ENCODE assay signal across 2 cellular contexts in the genomic region with DNA sequence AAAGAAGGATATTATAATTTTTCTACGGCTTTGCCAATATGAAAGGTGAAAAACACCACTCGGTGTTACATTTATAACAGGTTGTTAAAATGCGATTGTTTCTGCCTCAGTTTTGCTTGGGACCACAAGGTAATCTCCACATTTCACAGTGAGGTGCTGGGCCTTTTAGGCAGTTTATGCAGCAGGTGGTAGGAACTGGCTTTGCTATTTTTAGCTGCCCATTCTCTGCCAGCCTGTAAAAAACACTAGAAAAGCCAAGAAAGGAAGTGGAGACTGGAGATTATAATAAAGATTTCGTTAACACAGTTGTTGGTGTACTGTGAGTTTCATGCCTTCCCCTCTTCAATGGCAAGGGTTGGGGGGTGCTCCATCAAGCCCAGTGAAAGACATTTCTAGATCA.
TF ChIP-seq lines count a peak whose summit lies in the region.

No MANE protein-coding gene starts in this region.

TF ChIP-seq in GM23338, 12 proteins besides CTCF, POLR2A, EP300 and RAD21 (continues in another document):
- TF ChIP-seq, protein P1, sequence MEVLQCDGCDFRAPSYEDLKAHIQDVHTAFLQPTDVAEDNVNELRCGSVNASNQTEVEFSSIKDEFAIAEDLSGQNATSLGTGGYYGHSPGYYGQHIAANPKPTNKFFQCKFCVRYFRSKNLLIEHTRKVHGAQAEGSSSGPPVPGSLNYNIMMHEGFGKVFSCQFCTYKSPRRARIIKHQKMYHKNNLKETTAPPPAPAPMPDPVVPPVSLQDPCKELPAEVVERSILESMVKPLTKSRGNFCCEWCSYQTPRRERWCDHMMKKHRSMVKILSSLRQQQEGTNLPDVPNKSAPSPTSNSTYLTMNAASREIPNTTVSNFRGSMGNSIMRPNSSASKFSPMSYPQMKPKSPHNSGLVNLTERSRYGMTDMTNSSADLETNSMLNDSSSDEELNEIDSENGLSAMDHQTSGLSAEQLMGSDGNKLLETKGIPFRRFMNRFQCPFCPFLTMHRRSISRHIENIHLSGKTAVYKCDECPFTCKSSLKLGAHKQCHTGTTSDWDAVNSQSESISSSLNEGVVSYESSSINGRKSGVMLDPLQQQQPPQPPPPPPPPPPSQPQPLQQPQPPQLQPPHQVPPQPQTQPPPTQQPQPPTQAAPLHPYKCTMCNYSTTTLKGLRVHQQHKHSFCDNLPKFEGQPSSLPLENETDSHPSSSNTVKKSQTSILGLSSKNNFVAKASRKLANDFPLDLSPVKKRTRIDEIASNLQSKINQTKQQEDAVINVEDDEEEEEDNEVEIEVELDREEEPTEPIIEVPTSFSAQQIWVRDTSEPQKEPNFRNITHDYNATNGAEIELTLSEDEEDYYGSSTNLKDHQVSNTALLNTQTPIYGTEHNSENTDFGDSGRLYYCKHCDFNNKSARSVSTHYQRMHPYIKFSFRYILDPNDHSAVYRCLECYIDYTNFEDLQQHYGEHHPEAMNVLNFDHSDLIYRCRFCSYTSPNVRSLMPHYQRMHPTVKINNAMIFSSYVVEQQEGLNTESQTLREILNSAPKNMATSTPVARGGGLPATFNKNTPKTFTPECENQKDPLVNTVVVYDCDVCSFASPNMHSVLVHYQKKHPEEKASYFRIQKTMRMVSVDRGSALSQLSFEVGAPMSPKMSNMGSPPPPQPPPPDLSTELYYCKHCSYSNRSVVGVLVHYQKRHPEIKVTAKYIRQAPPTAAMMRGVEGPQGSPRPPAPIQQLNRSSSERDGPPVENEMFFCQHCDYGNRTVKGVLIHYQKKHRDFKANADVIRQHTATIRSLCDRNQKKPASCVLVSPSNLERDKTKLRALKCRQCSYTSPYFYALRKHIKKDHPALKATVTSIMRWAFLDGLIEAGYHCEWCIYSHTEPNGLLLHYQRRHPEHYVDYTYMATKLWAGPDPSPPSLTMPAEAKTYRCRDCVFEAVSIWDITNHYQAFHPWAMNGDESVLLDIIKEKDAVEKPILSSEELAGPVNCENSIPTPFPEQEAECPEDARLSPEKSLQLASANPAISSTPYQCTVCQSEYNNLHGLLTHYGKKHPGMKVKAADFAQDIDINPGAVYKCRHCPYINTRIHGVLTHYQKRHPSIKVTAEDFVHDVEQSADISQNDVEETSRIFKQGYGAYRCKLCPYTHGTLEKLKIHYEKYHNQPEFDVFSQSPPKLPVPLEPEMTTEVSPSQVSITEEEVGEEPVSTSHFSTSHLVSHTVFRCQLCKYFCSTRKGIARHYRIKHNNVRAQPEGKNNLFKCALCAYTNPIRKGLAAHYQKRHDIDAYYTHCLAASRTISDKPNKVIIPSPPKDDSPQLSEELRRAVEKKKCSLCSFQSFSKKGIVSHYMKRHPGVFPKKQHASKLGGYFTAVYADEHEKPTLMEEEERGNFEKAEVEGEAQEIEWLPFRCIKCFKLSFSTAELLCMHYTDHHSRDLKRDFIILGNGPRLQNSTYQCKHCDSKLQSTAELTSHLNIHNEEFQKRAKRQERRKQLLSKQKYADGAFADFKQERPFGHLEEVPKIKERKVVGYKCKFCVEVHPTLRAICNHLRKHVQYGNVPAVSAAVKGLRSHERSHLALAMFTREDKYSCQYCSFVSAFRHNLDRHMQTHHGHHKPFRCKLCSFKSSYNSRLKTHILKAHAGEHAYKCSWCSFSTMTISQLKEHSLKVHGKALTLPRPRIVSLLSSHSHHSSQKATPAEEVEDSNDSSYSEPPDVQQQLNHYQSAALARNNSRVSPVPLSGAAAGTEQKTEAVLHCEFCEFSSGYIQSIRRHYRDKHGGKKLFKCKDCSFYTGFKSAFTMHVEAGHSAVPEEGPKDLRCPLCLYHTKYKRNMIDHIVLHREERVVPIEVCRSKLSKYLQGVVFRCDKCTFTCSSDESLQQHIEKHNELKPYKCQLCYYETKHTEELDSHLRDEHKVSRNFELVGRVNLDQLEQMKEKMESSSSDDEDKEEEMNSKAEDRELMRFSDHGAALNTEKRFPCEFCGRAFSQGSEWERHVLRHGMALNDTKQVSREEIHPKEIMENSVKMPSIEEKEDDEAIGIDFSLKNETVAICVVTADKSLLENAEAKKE (CRISPR knock-in tag; IDR thresholded peaks at IDR 0.05): no peak
- no peak for TF ChIP-seq ETS1 (IDR thresholded peaks at IDR 0.05)
- TF ChIP-seq ZNF331 (CRISPR knock-in tag; IDR thresholded peaks at IDR 0.05; ENCODE audit: low read depth): no peak
- no peak for TF ChIP-seq STAT1 (IDR thresholded peaks at IDR 0.05; ENCODE audit: unreplicated experiment)
- TF ChIP-seq EZH2 (IDR thresholded peaks at IDR 0.05; ENCODE audit: low read depth, unreplicated experiment): no peak
- no peak for TF ChIP-seq POLR2AphosphoS5 (IDR thresholded peaks at IDR 0.05; ENCODE audit: low read depth)
- no peak for TF ChIP-seq EZH2phosphoT487 (IDR thresholded peaks at IDR 0.05; ENCODE audit: unreplicated experiment)
- no peak for TF ChIP-seq JUNB (IDR thresholded peaks at IDR 0.05; ENCODE audit: unreplicated experiment)
- TF ChIP-seq ZNF114 (CRISPR knock-in tag; IDR thresholded peaks at IDR 0.05): no peak
- no peak for TF ChIP-seq NANOG (IDR thresholded peaks at IDR 0.05; ENCODE audit: borderline replicate concordance)

TF ChIP-seq in GM12878, 131 proteins besides CTCF, POLR2A, EP300 and RAD21:
- TF ChIP-seq RCOR1 (conservative IDR thresholded peaks at IDR 0.05; ENCODE audit: low read depth, low read length) (no peak), ATF2 (IDR thresholded peaks at IDR 0.05; ENCODE audit: low read length) (no peak), ZBTB11 (CRISPR knock-in tag; IDR thresholded peaks at IDR 0.05) (no peak), LARP7 (IDR thresholded peaks at IDR 0.05) (no peak), POU2F2 (IDR thresholded peaks at IDR 0.05; ENCODE audit: borderline replicate concordance, low read depth, low read length) (no peak), GABPA (IDR thresholded peaks at IDR 0.05; ENCODE audit: low read depth) (no peak)
- TF ChIP-seq, protein P2, sequence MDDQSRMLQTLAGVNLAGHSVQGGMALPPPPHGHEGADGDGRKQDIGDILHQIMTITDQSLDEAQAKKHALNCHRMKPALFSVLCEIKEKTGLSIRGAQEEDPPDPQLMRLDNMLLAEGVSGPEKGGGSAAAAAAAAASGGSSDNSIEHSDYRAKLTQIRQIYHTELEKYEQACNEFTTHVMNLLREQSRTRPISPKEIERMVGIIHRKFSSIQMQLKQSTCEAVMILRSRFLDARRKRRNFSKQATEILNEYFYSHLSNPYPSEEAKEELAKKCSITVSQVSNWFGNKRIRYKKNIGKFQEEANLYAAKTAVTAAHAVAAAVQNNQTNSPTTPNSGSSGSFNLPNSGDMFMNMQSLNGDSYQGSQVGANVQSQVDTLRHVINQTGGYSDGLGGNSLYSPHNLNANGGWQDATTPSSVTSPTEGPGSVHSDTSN (IDR thresholded peaks at IDR 0.05; ENCODE audit: insufficient replicate concordance, low read depth, low read length): no peak
